In the genomic region with DNA sequence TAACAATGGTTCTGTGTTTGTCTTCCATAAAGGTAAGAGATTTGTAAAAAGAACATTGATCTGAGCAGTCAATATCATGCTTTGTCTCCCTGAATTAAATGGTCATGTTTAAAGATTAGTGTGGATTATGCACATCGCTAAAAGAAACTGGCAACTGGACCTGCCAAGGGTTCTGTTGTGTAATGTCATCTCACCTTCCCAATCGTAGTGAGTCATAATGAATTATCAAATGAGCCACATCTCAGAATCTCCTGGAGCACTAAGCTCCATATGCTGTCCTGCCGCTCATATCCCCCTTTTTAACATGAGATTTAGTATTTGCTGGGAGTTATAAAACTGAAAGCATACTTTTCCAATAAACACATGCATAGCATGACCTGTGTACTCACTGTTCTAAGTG, we compare ENCODE assay signal across 21 cellular contexts.
"Had no signal": no experiment of that assay in that cellular context is flagged by ENCODE, and none has a peak within 500 bp of the region (broad histone marks: within the 10 kb centered on the region; RNA-seq: fewer than 3 reads in every experiment).

No MANE protein-coding gene starts in this region.

- H3K4me3 ChIP-seq: colonic mucosa, gastroesophageal sphincter, heart left ventricle, hepatocyte, left lung, lung had no signal

- FAIRE-seq: endothelial cell of umbilical vein, keratinocyte had no signal

- H3K27ac ChIP-seq: colonic mucosa, epithelial cell of prostate, foreskin keratinocyte, gastroesophageal sphincter, heart left ventricle, hepatocyte, left lung had no signal

- H3K27me3 ChIP-seq: colonic mucosa, foreskin keratinocyte, gastroesophageal sphincter, heart left ventricle, hepatocyte, left lung had no signal

- ATAC-seq: effector memory CD8-positive, alpha-beta T cell; esophagus mucosa; foreskin keratinocyte; gastroesophageal sphincter; heart left ventricle; left cardiac atrium; left lung; left ventricle myocardium superior had no signal

- H3K9me3 ChIP-seq: colonic mucosa had no signal

- H3K4me1 ChIP-seq: colonic mucosa, foreskin keratinocyte, gastroesophageal sphincter, heart left ventricle, left lung had no signal

- H3K4me2 ChIP-seq: hepatocyte had no signal

- H3K79me2 ChIP-seq: hepatocyte had no signal

- H3K36me3 ChIP-seq: colonic mucosa, gastroesophageal sphincter, heart left ventricle, left lung had no signal

- DNase-seq: cerebellar nuclear complex; colonic mucosa; cortex of kidney; effector CD8-positive, alpha-beta T cell; effector memory CD8-positive, alpha-beta T cell; erythroblast; foreskin keratinocyte; heart left ventricle; hypothalamus; immature natural killer cell; left cardiac atrium; left lung; left ventricle myocardium superior; midbrain had no signal
